In genomic region chr5:175729829-175730277, GRCh38 we compare ENCODE assay signal across 8 cellular contexts.
DNase-seq lines count a peak whose midpoint lies in the region; ATAC-seq and TF ChIP-seq lines count a peak whose summit lies in the region.

No MANE protein-coding gene starts in this region.

- H3K27ac ChIP-seq in MM.1S (ENCODE audit: low read length) = no peak overlapping the region
- H3K27ac ChIP-seq in neuronal stem cell (replicated peaks; ENCODE audit: low read length) = no peak overlapping the region

- H3K79me2 ChIP-seq in MM.1S (ENCODE audit: low read length) = no peaks in the 10 kb centered on the region

- H2BK12ac ChIP-seq in neuronal stem cell (ENCODE audit: low read length) = no peak overlapping the region

- no peaks in the 10 kb centered on the region for H3K4me1 ChIP-seq in MM.1S (ENCODE audit: low read length)
- peaks cover 0 to 11% of the 10 kb centered on the region in 2 donors for H3K4me1 ChIP-seq in neuronal stem cell (ENCODE audit: control insufficient read depth in 2 of 2, insufficient read depth in 1 of 2, low read depth in 1 of 2, low read length in 2 of 2)

- TF ChIP-seq CTCF in MM.1S (IDR thresholded peaks at IDR 0.05; ENCODE audit: low read length) = peak; percentile 95
- peak; percentile 99 for TF ChIP-seq CTCF in foreskin fibroblast (IDR thresholded peaks at IDR 0.05; ENCODE audit: low read depth, low read length)

- H3K27me3 ChIP-seq in MM.1S (replicated peaks; ENCODE audit: insufficient read depth, low read length) (no peaks in the 10 kb centered on the region; the same call in 1 of the 2 replicates), neuronal stem cell (ENCODE audit: control insufficient read depth in 3 of 3, insufficient read depth in 3 of 3, low read depth in 1 of 3, low read length in 3 of 3) (no peaks in the 10 kb centered on the region)

- no peaks in the 10 kb centered on the region for H3K79me1 ChIP-seq in neuronal stem cell (ENCODE audit: low read depth, low read length)

- H2BK5ac ChIP-seq in neuronal stem cell (ENCODE audit: low read length) = no peak overlapping the region

- WGBS in neuronal stem cell (ENCODE audit: extremely low coverage in 2 of 2, insufficient read length in 2 of 2, insufficient replicate concordance in 1 of 2), 2 donors = no CpG with 5 or more reads among the region's 9 CpGs

- no peak overlapping the region for H3K23ac ChIP-seq in neuronal stem cell (ENCODE audit: low read depth, low read length, poor library complexity)

- H2BK120ac ChIP-seq in neuronal stem cell (ENCODE audit: low read depth, low read length) = no peak overlapping the region

- no peak overlapping the region; the same call in 1 of the 2 replicates for H3K4me3 ChIP-seq in MM.1S (ENCODE audit: low read length)
- H3K4me3 ChIP-seq in foreskin fibroblast (ENCODE audit: low read depth in 1 of 2, low read length in 2 of 2) = no peak overlapping the region
- H3K4me3 ChIP-seq in neuronal stem cell (ENCODE audit: low read length in 2 of 2) = peak overlapping the region in 1 of 2 donors; percentile 71

- H3K36me3 ChIP-seq in MM.1S (replicated peaks; ENCODE audit: insufficient read depth, low read length) = no peaks in the 10 kb centered on the region
- no peaks in the 10 kb centered on the region for H3K36me3 ChIP-seq in neuronal stem cell (replicated peaks in 1 of 2; ENCODE audit: control insufficient read depth in 2 of 2, insufficient read depth in 2 of 2, low read length in 2 of 2)

- H2BK15ac ChIP-seq in neuronal stem cell (ENCODE audit: low read length) = no peak overlapping the region

- H4K91ac ChIP-seq in neuronal stem cell (ENCODE audit: low read depth, low read length, poor library complexity) = no peak overlapping the region

- H3K9me3 ChIP-seq in MM.1S (replicated peaks; ENCODE audit: insufficient read depth, low read length) (no peaks in the 10 kb centered on the region), neuronal stem cell (replicated peaks in 1 of 2; ENCODE audit: control insufficient read depth in 2 of 2, insufficient read depth in 1 of 2, low read depth in 1 of 2, low read length in 2 of 2) (no peaks in the 10 kb centered on the region)

- H3K9ac ChIP-seq in MM.1S (ENCODE audit: low read length) = no peak overlapping the region
- H3K9ac ChIP-seq in neuronal stem cell (ENCODE audit: low read depth, low read length, poor library complexity) = no peak overlapping the region

- H3K4ac ChIP-seq in neuronal stem cell (ENCODE audit: low read length) = no peak overlapping the region

- peak; percentile 88 for ATAC-seq in GM21825 (IDR thresholded peaks at IDR 0.05; ENCODE audit: unreplicated experiment)

- no peak overlapping the region for H4K8ac ChIP-seq in neuronal stem cell (ENCODE audit: low read depth, low read length)

- H2AFZ ChIP-seq in MM.1S (ENCODE audit: low read length) (no peak overlapping the region), neuronal stem cell (ENCODE audit: low read length) (no peak overlapping the region)

- H3K4me2 ChIP-seq in MM.1S (ENCODE audit: low read depth, low read length) = peak overlapping the region; percentile 36
- peak overlapping the region; percentile 54 for H3K4me2 ChIP-seq in neuronal stem cell (ENCODE audit: insufficient read depth, low read length, poor library complexity, severe bottlenecking)

- peak; percentile 96 for DNase-seq in DMS 273 (lab: John Stamatoyannopoulos, UW; ENCODE audit: unreplicated experiment)
- DNase-seq in MM.1S = peak; percentile 78
- DNase-seq in SHP77 treated with DMSO at 0.1 percent for 48 hours (lab: John Stamatoyannopoulos, UW) = peak; percentile 77
- DNase-seq in activated T-helper 9 cell treated with anti-CD3 and anti-CD28 coated beads, Interleukin-2, amount 50 U/mL, for 16 hours (ENCODE audit: low read depth) = peak; percentile 84
- DNase-seq in foreskin fibroblast = peak; percentile 82 to 94
- peak; percentile 96 for DNase-seq in neuronal stem cell (ENCODE audit: low spot score)
- DNase-seq in superior temporal gyrus (ENCODE audit: extremely low spot score) = peak; percentile 95

- no peaks in the 10 kb centered on the region for H3K9me2 ChIP-seq in MM.1S (replicated peaks; ENCODE audit: insufficient read depth, low read length)

- H3K18ac ChIP-seq in neuronal stem cell (ENCODE audit: low read length) = no peak overlapping the region

- no peaks in the 10 kb centered on the region for H4K20me1 ChIP-seq in MM.1S (ENCODE audit: insufficient read depth, low read length)

- H3K14ac ChIP-seq in neuronal stem cell (ENCODE audit: low read length) = no peak overlapping the region

- H3F3A ChIP-seq in MM.1S (ENCODE audit: insufficient read depth, low read length) = no peaks in the 10 kb centered on the region

- no peak overlapping the region for H2AK5ac ChIP-seq in neuronal stem cell (ENCODE audit: low read depth, low read length)
